Comparison of ENCODE assay signal across 24 cellular contexts in the genomic region with DNA sequence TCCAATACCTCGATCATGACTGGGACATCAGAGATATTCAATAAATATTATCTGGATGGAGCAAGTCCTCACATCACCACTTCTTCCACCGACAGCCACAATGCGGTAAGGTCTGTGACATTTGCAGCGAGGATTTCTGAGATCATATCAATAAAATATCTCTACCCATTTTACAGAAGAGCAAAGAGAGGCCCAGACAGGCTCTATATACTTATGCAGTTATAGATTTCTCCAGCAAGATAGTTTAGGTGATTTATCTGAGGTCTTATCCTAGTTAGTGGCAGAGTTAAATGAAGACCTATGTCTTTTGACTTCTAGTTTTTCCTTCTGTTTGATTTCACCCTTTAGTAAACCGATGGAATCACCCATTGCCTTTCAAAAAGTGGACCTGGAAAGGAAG.
A peak's percentile ranks its signal among the peaks of the same experiment; 100 is the strongest.
DNase-seq lines count a peak whose midpoint lies in the region; ATAC-seq, FAIRE-seq and TF ChIP-seq lines count a peak whose summit lies in the region.
"Had no signal": no experiment of that assay in that cellular context is flagged by ENCODE, and none has a peak within 500 bp of the region (broad histone marks: within the 10 kb centered on the region; RNA-seq: fewer than 3 reads in every experiment).

No MANE protein-coding gene starts in this region.

- 0 out of 2 replicates have a peak, but pooled peaks cover 5% of the 10 kb centered on the region for H4K20me1 ChIP-seq in GM23338 (replicated peaks; ENCODE audit: insufficient read depth)
- peaks cover 18% of the 10 kb centered on the region; the same call in 1 of the 2 replicates for H4K20me1 ChIP-seq in K562 (replicated peaks; ENCODE audit: control insufficient read depth, insufficient read depth, low read length)
- H4K20me1 ChIP-seq in neural progenitor cell (ENCODE audit: low read depth) = no peaks in the 10 kb centered on the region
- H4K20me1 ChIP-seq: BLaER1 treated with 17β-estradiol and CSF1 and Interleukin-3, amounts not matched to agents 10 nM and 100 nM had no signal

- H3K4me2 ChIP-seq in GM23338 (no peak overlapping the region), K562 (ENCODE audit: insufficient read depth, low read length) (no peak overlapping the region), neural progenitor cell (no peak overlapping the region)
- H3K4me2 ChIP-seq: A549; BLaER1 treated with 17β-estradiol and CSF1 and Interleukin-3, amounts not matched to agents 10 nM and 100 nM had no signal

- H3K79me2 ChIP-seq in GM23338 (replicated peaks; ENCODE audit: insufficient read depth) (peaks cover 91% of the 10 kb centered on the region), K562 (ENCODE audit: control insufficient read depth, insufficient read depth, low read length) (peaks cover 48% of the 10 kb centered on the region), neural progenitor cell (ENCODE audit: low read depth) (no peaks in the 10 kb centered on the region)

- DNase-seq in GM23338 (ENCODE audit: low spot score) = no peak
- DNase-seq in K562 (ENCODE audit: extremely low read depth in 1 of 4, low spot score in 3 of 4) = no peak
- no peak for DNase-seq in neural progenitor cell (ENCODE audit: low spot score)
- no peak for DNase-seq in HuH-7 (ENCODE audit: low spot score)
- no peak for DNase-seq in stimulated activated CD4-positive, alpha-beta T cell treated with anti-CD3 and anti-CD28 coated beads, Interleukin-12 subunit alpha, Interleukin-12 subunit beta, amount 100 ng/mL, for 4 hours
- DNase-seq: AML-193; CD4-positive, alpha-beta memory T cell; CD8-positive, alpha-beta memory T cell; COR-L47; DMS 273 treated with DMSO at 0.1 percent for 48 hours; DMS153; DMS53; DMS79; DND-41; GDM1 had no signal

- H3F3A ChIP-seq in GM23338 (replicated peaks; ENCODE audit: low read depth) (no peaks in the 10 kb centered on the region), neural progenitor cell (ENCODE audit: low read depth) (peaks cover 18% of the 10 kb centered on the region)

- H3K27ac ChIP-seq in GM23338 (ENCODE audit: low read depth) = peak overlapping the region; percentile 42; the same call in 1 of the 2 replicates
- no peak overlapping the region for H3K27ac ChIP-seq in K562 (ENCODE audit: extremely low read depth, low read depth, low read length)
- no peak overlapping the region for H3K27ac ChIP-seq in neural progenitor cell
- H3K27ac ChIP-seq: 22Rv1; A549; BLaER1 treated with 17β-estradiol and CSF1 and Interleukin-3, amounts not matched to agents 10 nM and 100 nM; C4-2B had no signal

- POLR2A ChIA-PET in K562 (lab: Yijun Ruan, JAX) = interaction anchor here (0.9 kb wide), 1 partner anchor 31 kb away, joined by 3 read pairs; no protein-coding TSS in a partner anchor

- H3K4me1 Mint-ChIP-seq in GM23338 (peaks cover 45% of the 10 kb centered on the region), neural progenitor cell (peaks cover 65% of the 10 kb centered on the region)
- H3K4me1 Mint-ChIP-seq: B cell had no signal

- H3K27me3 ChIP-seq in GM23338 (ENCODE audit: insufficient read depth) = no peaks in the 10 kb centered on the region
- H3K27me3 ChIP-seq in K562 (ENCODE audit: control insufficient read depth in 2 of 2, insufficient read depth in 2 of 2, low read length in 2 of 2) = no peaks in the 10 kb centered on the region
- H3K27me3 ChIP-seq in neural progenitor cell = no peaks in the 10 kb centered on the region
- H3K27me3 ChIP-seq: BLaER1 treated with 17β-estradiol and CSF1 and Interleukin-3, amounts not matched to agents 10 nM and 100 nM had no signal

- no peak overlapping the region for H2AFZ ChIP-seq in GM23338
- no peak overlapping the region for H2AFZ ChIP-seq in K562 (ENCODE audit: low read depth, low read length)
- no peak overlapping the region for H2AFZ ChIP-seq in neural progenitor cell (replicated peaks)

- H3K9ac ChIP-seq in K562 (ENCODE audit: insufficient read depth in 1 of 2, low read depth in 2 of 2, low read length in 2 of 2) (no peak overlapping the region), neural progenitor cell (no peak overlapping the region)
- H3K9ac ChIP-seq: BLaER1 treated with 17β-estradiol and CSF1 and Interleukin-3, amounts not matched to agents 10 nM and 100 nM had no signal

- H3K36me3 ChIP-seq in GM23338 (ENCODE audit: insufficient read depth) = no peaks in the 10 kb centered on the region
- H3K36me3 ChIP-seq in K562 (ENCODE audit: control insufficient read depth, insufficient read depth, low read length) = no peaks in the 10 kb centered on the region
- no peaks in the 10 kb centered on the region for H3K36me3 ChIP-seq in neural progenitor cell
- H3K36me3 ChIP-seq: BLaER1 treated with 17β-estradiol and CSF1 and Interleukin-3, amounts not matched to agents 10 nM and 100 nM had no signal

- H3K4me3 Mint-ChIP-seq in GM23338 (no peak overlapping the region), neural progenitor cell (peak overlapping the region; percentile 21)
- H3K4me3 Mint-ChIP-seq: B cell; CD8-positive, alpha-beta memory T cell had no signal

- no peak for FAIRE-seq in K562 (lab: Jason Lieb, UNC)
- FAIRE-seq: A549, GM12878, GM12892, GM18507, GM19239 had no signal

- CTCF ChIA-PET in K562 (lab: Yijun Ruan, JAX; ENCODE audit: low intra/inter-chr PET ratio) = no interaction called here

- H3K4me1 ChIP-seq in GM23338 (ENCODE audit: insufficient read depth) (peaks cover 44% of the 10 kb centered on the region), K562 (replicated peaks in 1 of 2; ENCODE audit: control insufficient read depth in 2 of 2, insufficient read depth in 2 of 2, low read length in 2 of 2) (peaks cover 0 to 43% of the 10 kb centered on the region in 2 experiments; a peak in 4 of 5 replicates), neural progenitor cell (peaks cover 39% of the 10 kb centered on the region)

- in situ Hi-C loops in K562 (cut with MboI) = no loop called here

- H3K9me1 ChIP-seq in K562 (ENCODE audit: control insufficient read depth, insufficient read depth, low read length) = peaks cover 6% of the 10 kb centered on the region

- TF ChIP-seq RAD21 in K562 (CRISPR knock-in tag; conservative IDR thresholded peaks at IDR 0.05 in 1 of 2, IDR thresholded peaks at IDR 0.05 in 1 of 2) = no peak

- WGBS in K562 (ENCODE audit: insufficient coverage, low coverage, missing lambda C conversion rate) = 86% methylated on average over 5 of the region's 5 CpGs

- no peak for TF ChIP-seq EP300 in K562 (IDR thresholded peaks at IDR 0.05; ENCODE audit: low read length)

- no peaks in the 10 kb centered on the region for H3K9me3 Mint-ChIP-seq in GM23338
- H3K9me3 Mint-ChIP-seq in neural progenitor cell = no peaks in the 10 kb centered on the region
- H3K9me3 Mint-ChIP-seq: CD4-positive, alpha-beta memory T cell; CD8-positive, alpha-beta memory T cell had no signal

- H3K27me3 Mint-ChIP-seq in GM23338 (ENCODE audit: insufficient read depth, low read depth, poor library complexity) (peaks cover 2% of the 10 kb centered on the region), neural progenitor cell (ENCODE audit: insufficient read depth, low read depth) (peaks cover 2% of the 10 kb centered on the region)
- H3K27me3 Mint-ChIP-seq: B cell; CD4-positive, alpha-beta memory T cell; CD8-positive, alpha-beta memory T cell had no signal

- intact Hi-C loops in K562 (cut with micrococcal nuclease) = loop anchor here (10.0 kb wide), 1 partner anchor 76 kb away; no protein-coding TSS in a partner anchor

- no peak for TF ChIP-seq POLR2A in K562 (conservative IDR thresholded peaks at IDR 0.05)

- H3K27ac Mint-ChIP-seq in GM23338 = no peak overlapping the region
- no peak overlapping the region for H3K27ac Mint-ChIP-seq in neural progenitor cell
- H3K27ac Mint-ChIP-seq: B cell had no signal

- H3K36me3 Mint-ChIP-seq in GM23338 (ENCODE audit: low read depth) (no peaks in the 10 kb centered on the region), neural progenitor cell (no peaks in the 10 kb centered on the region)
- H3K36me3 Mint-ChIP-seq: CD4-positive, alpha-beta memory T cell; CD8-positive, alpha-beta memory T cell had no signal

- ATAC-seq in GM23338 (no peak), K562 (no peak)
- ATAC-seq: A549, GM12878 had no signal

- H3K9me2 ChIP-seq in GM23338 (ENCODE audit: insufficient read depth) = no peaks in the 10 kb centered on the region

- no peaks in the 10 kb centered on the region for H3K9me3 ChIP-seq in K562 (replicated peaks; ENCODE audit: control insufficient read depth, insufficient read depth, low read depth, low read length)
- H3K9me3 ChIP-seq in neural progenitor cell (ENCODE audit: low read depth) = no peaks in the 10 kb centered on the region
- H3K9me3 ChIP-seq: A549; BLaER1 treated with 17β-estradiol and CSF1 and Interleukin-3, amounts not matched to agents 10 nM and 100 nM had no signal

- no peak for TF ChIP-seq CTCF in GM23338 (conservative IDR thresholded peaks at IDR 0.05; ENCODE audit: low read depth in 2 of 2)
- no peak for TF ChIP-seq CTCF in K562 (IDR thresholded peaks at IDR 0.05 in 2 of 3, conservative IDR thresholded peaks at IDR 0.05 in 1 of 3; ENCODE audit: insufficient read depth in 2 of 3, low read depth in 1 of 3, low read length in 3 of 3)
- TF ChIP-seq CTCF in neural progenitor cell (IDR thresholded peaks at IDR 0.05) = no peak

- no TSS peak for BruUV-seq in K562 (replicated peaks; lab: Mats Ljungman, UMichigan)

- H3K4me3 ChIP-seq in GM23338 (no peak overlapping the region), K562 (no peak overlapping the region), neural progenitor cell (no peak overlapping the region)
- H3K4me3 ChIP-seq: A549; BLaER1 treated with 17β-estradiol and CSF1 and Interleukin-3, amounts not matched to agents 10 nM and 100 nM; GM12878 had no signal

TF ChIP-seq in K562, 482 proteins besides CTCF, POLR2A, EP300 and RAD21 (continues in another document):
- TF ChIP-seq KDM1A (IDR thresholded peaks at IDR 0.05) (peak; percentile 46 to 72; a peak in 3 of 4 replicates), TCF7L2 (IDR thresholded peaks at IDR 0.05; ENCODE audit: low read depth, low read length) (no peak), TAL1 (IDR thresholded peaks at IDR 0.05) (no peak), TFAM (CRISPR knock-in tag; conservative IDR thresholded peaks at IDR 0.05) (no peak)
